In genomic region chr20:2507875-2508630, GRCh38 we compare ENCODE assay signal across 8 cellular contexts. TPM values are rescaled to one million over a fixed set of nuclear protein-coding genes. Genes with fewer than 3 reads are reported as not detected.
DNase-seq lines count a peak whose midpoint lies in the region; ATAC-seq and TF ChIP-seq lines count a peak whose summit lies in the region.

No MANE protein-coding gene starts in this region.

- H3K27me3 ChIP-seq in left lung (no peaks in the 10 kb centered on the region), thoracic aorta (replicated peaks; ENCODE audit: insufficient read depth) (no peaks in the 10 kb centered on the region)

- peak overlapping the region; percentile 96 for H3K4me3 Mint-ChIP-seq in activated CD8-positive, alpha-beta memory T cell treated with anti-CD3 and anti-CD28 coated beads, Interleukin-2, amount 10 ng/mL, durations not matched to agents 7 days and 5 days
- H3K4me3 Mint-ChIP-seq in brain = peak overlapping the region; percentile 98 to 100 (median 100)

- H3K4me1 ChIP-seq in left lung = peaks cover 7 to 17% of the 10 kb centered on the region in 2 donors
- H3K4me1 ChIP-seq in thoracic aorta (ENCODE audit: control insufficient read depth in 1 of 2, low read depth in 2 of 2) = peaks cover 0 to 13% of the 10 kb centered on the region in 2 donors

- peaks cover 5% of the 10 kb centered on the region for H3K36me3 Mint-ChIP-seq in activated CD8-positive, alpha-beta memory T cell treated with anti-CD3 and anti-CD28 coated beads, Interleukin-2, amount 10 ng/mL, durations not matched to agents 7 days and 5 days
- H3K36me3 Mint-ChIP-seq in brain = peaks cover 20% of the 10 kb centered on the region

- H3K4me3 ChIP-seq in left lung = peak overlapping the region; percentile 89 to 92
- H3K4me3 ChIP-seq in thoracic aorta = peak overlapping the region; percentile 89

- H3K27ac ChIP-seq in left lung = peak overlapping the region; percentile 82 to 86
- peak overlapping the region; percentile 73 to 82 for H3K27ac ChIP-seq in thoracic aorta

- in situ Hi-C loops in KBM-7 (cut with MboI; ENCODE audit: low pct_unique_long_range_greater_than_20kb, low sequenced_read_pairs) = no loop called here

- CTCF ChIA-PET in activated CD8-positive, alpha-beta memory T cell treated with anti-CD3 and anti-CD28 coated beads, Interleukin-2, amount 10 ng/mL, durations not matched to agents 7 days and 5 days (lab: Charles Lee) = interaction anchor here (0.9 to 9.6 kb wide), 3 partner anchors 14 to 145 kb away, joined by 3 to 109 read pairs (median 3); partner anchors contain the start of gene NOP56

- peak; percentile 11 for ATAC-seq in activated CD8-positive, alpha-beta memory T cell treated with anti-CD3 and anti-CD28 coated beads, Interleukin-2, amount 10 ng/mL, durations not matched to agents 7 days and 5 days
- ATAC-seq in left lung (peak; percentile 34), thoracic aorta (ENCODE audit: insufficient number of reproducible peaks, low FRiP score, low read depth) (peak; percentile 18), GM18861 (IDR thresholded peaks at IDR 0.05; ENCODE audit: unreplicated experiment) (no peak)

- peaks cover 20% of the 10 kb centered on the region for H3K4me1 Mint-ChIP-seq in activated CD8-positive, alpha-beta memory T cell treated with anti-CD3 and anti-CD28 coated beads, Interleukin-2, amount 10 ng/mL, durations not matched to agents 7 days and 5 days
- H3K4me1 Mint-ChIP-seq in brain = peaks cover 23% of the 10 kb centered on the region

- intact Hi-C loops in left lung (cut with DNase I) = no loop called here

- peak overlapping the region; percentile 96 for H3K27ac Mint-ChIP-seq in activated CD8-positive, alpha-beta memory T cell treated with anti-CD3 and anti-CD28 coated beads, Interleukin-2, amount 10 ng/mL, durations not matched to agents 7 days and 5 days
- peak overlapping the region; percentile 98 to 99 (median 98) for H3K27ac Mint-ChIP-seq in brain

- DNase-seq in activated CD8-positive, alpha-beta memory T cell treated with anti-CD3 and anti-CD28 coated beads, Interleukin-2, amount 10 ng/mL, durations not matched to agents 7 days and 5 days = no peak
- no peak for DNase-seq in activated CD8-positive, alpha-beta memory T cell treated with anti-CD3 and anti-CD28 coated beads for 24 hours
- DNase-seq in KBM-7 (peak; percentile 20), left lung (no peak), thoracic aorta (ENCODE audit: low spot score) (no peak), inferior parietal cortex (ENCODE audit: extremely low spot score) (no peak)

- H3K36me3 ChIP-seq in left lung = no peaks in the 10 kb centered on the region
- no peaks in the 10 kb centered on the region for H3K36me3 ChIP-seq in thoracic aorta

- TF ChIP-seq CTCF in brain (conservative IDR thresholded peaks at IDR 0.05) = no peak
- no peak for TF ChIP-seq CTCF in left lung (IDR thresholded peaks at IDR 0.05)
- TF ChIP-seq CTCF in thoracic aorta (IDR thresholded peaks at IDR 0.05) = no peak

- H3K9me3 Mint-ChIP-seq in activated CD8-positive, alpha-beta memory T cell treated with anti-CD3 and anti-CD28 coated beads, Interleukin-2, amount 10 ng/mL, durations not matched to agents 7 days and 5 days (ENCODE audit: low read depth) = no peaks in the 10 kb centered on the region
- H3K9me3 Mint-ChIP-seq in brain = peaks cover 1 to 13% (median 6%) of the 10 kb centered on the region in 5 experiments

- peaks cover 16% of the 10 kb centered on the region for H3K27me3 Mint-ChIP-seq in activated CD8-positive, alpha-beta memory T cell treated with anti-CD3 and anti-CD28 coated beads, Interleukin-2, amount 10 ng/mL, durations not matched to agents 7 days and 5 days
- peaks cover 15% of the 10 kb centered on the region for H3K27me3 Mint-ChIP-seq in brain

- H3K9me3 ChIP-seq in left lung = no peaks in the 10 kb centered on the region
- no peaks in the 10 kb centered on the region for H3K9me3 ChIP-seq in thoracic aorta

RNA-seq across cellular contexts. Expression of gene ZNF343, which starts 0.7 kb away (rescaled TPM):
- 10 to 100 TPM in 1 of 2 experiments, 1 to 10 TPM in 1; 7.0 to 10.3 TPM for total RNA-seq in activated CD8-positive, alpha-beta memory T cell treated with anti-CD3 and anti-CD28 coated beads, Interleukin-2, amount 10 ng/mL, durations not matched to agents 7 days and 5 days
- polyA plus RNA-seq in brain (ENCODE audit: insufficient read depth, low read depth, low replicate concordance) = 4.3 TPM
- total RNA-seq in left lung (1 to 10 TPM; 8.4 to 8.6 TPM), thoracic aorta (10 to 100 TPM in 1 of 2 donors, 1 to 10 TPM in 1; 9.3 to 16.9 TPM)

RNA-seq across cellular contexts. Expression of gene TMC2, which starts 28.3 kb away (rescaled TPM):
- not detected for total RNA-seq in activated CD8-positive, alpha-beta memory T cell treated with anti-CD3 and anti-CD28 coated beads, Interleukin-2, amount 10 ng/mL, durations not matched to agents 7 days and 5 days
- polyA plus RNA-seq in brain (ENCODE audit: insufficient read depth, low read depth, low replicate concordance) = not detected
- total RNA-seq in left lung (under 1 TPM in 1 of 2 donors, not detected in 1; 0.24 TPM), thoracic aorta (not detected)

RNA-seq across cellular contexts. Expression of gene SNRPB, which starts 37.5 kb away (rescaled TPM):
- 100 to 1,000 TPM; 335 to 391 TPM for total RNA-seq in activated CD8-positive, alpha-beta memory T cell treated with anti-CD3 and anti-CD28 coated beads, Interleukin-2, amount 10 ng/mL, durations not matched to agents 7 days and 5 days
- polyA plus RNA-seq in brain (ENCODE audit: insufficient read depth, low read depth, low replicate concordance) = 310 TPM
- 100 to 1,000 TPM in 1 of 2 donors, 10 to 100 TPM in 1; 86.0 to 132 TPM for total RNA-seq in left lung
- 100 to 1,000 TPM; 107 to 153 TPM for total RNA-seq in thoracic aorta
